ENCODE assay signal across 10 cellular contexts in the genomic region with DNA sequence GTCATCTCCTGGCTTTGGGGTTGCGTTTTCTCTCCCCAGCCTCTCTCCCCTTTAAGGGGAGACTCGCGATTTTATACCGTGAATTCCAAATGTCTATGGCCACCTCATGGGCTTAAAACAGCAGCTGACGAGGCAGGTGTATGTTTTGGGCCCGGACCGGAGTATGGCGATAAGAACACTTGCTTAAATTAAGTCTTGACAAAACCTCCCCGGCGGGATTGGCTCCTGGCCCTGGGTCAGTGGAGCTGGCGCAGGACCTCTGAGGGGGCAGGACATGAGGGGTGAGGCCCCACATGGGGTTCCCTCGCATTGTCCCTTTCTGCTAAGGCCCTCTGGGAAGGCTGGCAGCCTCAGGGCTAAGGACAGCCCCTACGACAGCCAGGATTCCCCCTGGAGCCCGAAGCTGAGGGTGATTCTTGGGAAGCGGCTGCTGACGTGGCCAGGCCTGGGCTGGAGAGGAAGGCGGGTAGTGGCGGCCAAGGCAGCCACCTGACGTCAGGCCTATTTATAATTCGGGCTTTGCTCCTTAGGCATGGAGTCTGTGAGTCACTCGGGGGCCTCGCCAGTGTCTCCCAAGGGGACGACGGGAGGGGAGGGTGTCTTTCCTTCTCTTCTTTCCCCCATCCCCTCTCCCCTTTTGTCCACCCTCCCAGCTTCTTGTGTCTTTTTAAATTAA. TPM values are rescaled to one million over a fixed set of nuclear protein-coding genes. Genes with fewer than 3 reads are reported as not detected.
DNase-seq lines count a peak whose midpoint lies in the region; ATAC-seq and TF ChIP-seq lines count a peak whose summit lies in the region.
"Had no signal": no experiment of that assay in that cellular context is flagged by ENCODE, and none has a peak within 500 bp of the region (broad histone marks: within the 10 kb centered on the region; RNA-seq: fewer than 3 reads in every experiment).

No MANE protein-coding gene starts in this region.

- peaks cover 65 to 87% of the 10 kb centered on the region in 2 donors for H3K4me1 ChIP-seq in gastrocnemius medialis

- intact Hi-C loops in gastrocnemius medialis (cut with DNase I; ENCODE audit: low total_unique reads): no loop called here

- TF ChIP-seq CTCF in foreskin fibroblast (IDR thresholded peaks at IDR 0.05; ENCODE audit: low read depth, low read length) (no peak), gastrocnemius medialis (IDR thresholded peaks at IDR 0.05 in 4 of 5, conservative IDR thresholded peaks at IDR 0.05 in 1 of 5) (no peak)

- no peaks in the 10 kb centered on the region for H3K36me3 ChIP-seq in gastrocnemius medialis

- no peaks in the 10 kb centered on the region for H3K9me3 ChIP-seq in gastrocnemius medialis

- ATAC-seq in gastrocnemius medialis (peak; percentile 83 to 86), GM19452 (IDR thresholded peaks at IDR 0.05; ENCODE audit: unreplicated experiment) (no peak)

- TF ChIP-seq POLR2A in gastrocnemius medialis (IDR thresholded peaks at IDR 0.05): peak; percentile 53 to 68

- no peak overlapping the region for H3K4me3 ChIP-seq in foreskin fibroblast (ENCODE audit: low read depth in 1 of 2, low read length in 2 of 2)
- H3K4me3 ChIP-seq in gastrocnemius medialis: peak overlapping the region; percentile 43 to 49 (median 46)

- H3K27ac ChIP-seq in gastrocnemius medialis: peak overlapping the region; percentile 94 to 98 (median 98)

- in situ Hi-C loops in gastrocnemius medialis (cut with MboI; ENCODE audit: low sequenced_read_pairs in 4 of 4): no loop called here

- DNase-seq in ELR (ENCODE audit: low read depth): peak; percentile 78
- peak; percentile 54 for DNase-seq in T1000 (lab: John Stamatoyannopoulos, UW)
- peak; percentile 46 to 67 for DNase-seq in foreskin fibroblast
- DNase-seq in gastrocnemius medialis: peak; percentile 92 to 97
- no peak for DNase-seq in mesenteric fat pad (ENCODE audit: low spot score)
- no peak for DNase-seq in putamen (ENCODE audit: low spot score)
- DNase-seq in anterior cingulate cortex (lab: John Stamatoyannopoulos, UW): no peak
- DNase-seq: activated CD4-positive, CD25-positive, alpha-beta regulatory T cell; Calu3 had no signal

- H3K27me3 ChIP-seq in gastrocnemius medialis: no peaks in the 10 kb centered on the region

RNA-seq across cellular contexts. Expression of gene MYO18B, which starts 12.7 kb away (rescaled TPM):
- total RNA-seq in gastrocnemius medialis (100 to 1,000 TPM; 273 to 408 (median 362) TPM), mesenteric fat pad (0.10 TPM)

Comparison
In these comparisons a context has a peak if more than half of its experiments do, and no peak if none do; other contexts are left out.
1. DNase-seq: peak in ELR (single experiment), T1000 (single experiment), foreskin fibroblast (2 of 2) and gastrocnemius medialis (2 of 2); none in mesenteric fat pad (single experiment), putamen (single experiment) and anterior cingulate cortex (0 of 58).
2. H3K4me3 ChIP-seq: peak in gastrocnemius medialis (4 of 4); none in foreskin fibroblast (0 of 2).
3. RNA of gene MYO18B, which starts 12.7 kb away (total RNA-seq): 273 to 408 TPM in gastrocnemius medialis; 0.10 TPM in mesenteric fat pad (single experiment); every median in the first group is over 100 times any median in the second.